25 cellular contexts compared by ENCODE assay signal in genomic region chr3:97835761-97836160, GRCh38. TPM values are rescaled to one million over a fixed set of nuclear protein-coding genes. Genes with fewer than 3 reads are reported as not detected.
A peak's percentile ranks its signal among the peaks of the same experiment; 100 is the strongest.
DNase-seq lines count a peak whose midpoint lies in the region; ATAC-seq and TF ChIP-seq lines count a peak whose summit lies in the region.
"Had no signal": no experiment of that assay in that cellular context is flagged by ENCODE, and none has a peak within 500 bp of the region (broad histone marks: within the 10 kb centered on the region; RNA-seq: fewer than 3 reads in every experiment).

No MANE protein-coding gene starts in this region.

- H3K4me3 ChIP-seq in choroid plexus epithelial cell (ENCODE audit: low read depth, low read length) (no peak overlapping the region), rectal smooth muscle tissue (ENCODE audit: low read length) (no peak overlapping the region), dorsolateral prefrontal cortex (no peak overlapping the region)
- H3K4me3 ChIP-seq: body of pancreas, esophagus muscularis mucosa, prostate gland, stomach, transverse colon had no signal

- H3K4me1 Mint-ChIP-seq in activated CD4-positive, alpha-beta memory T cell treated with anti-CD3 and anti-CD28 coated beads for 36 hours (ENCODE audit: low read depth) = peaks cover 3% of the 10 kb centered on the region

- H3K36me3 Mint-ChIP-seq in activated CD4-positive, alpha-beta memory T cell treated with anti-CD3 and anti-CD28 coated beads for 36 hours = peaks cover 4% of the 10 kb centered on the region
- H3K36me3 Mint-ChIP-seq: activated naive CD8-positive, alpha-beta T cell; CD8-positive, alpha-beta T cell had no signal

- POLR2A ChIA-PET in activated CD4-positive, alpha-beta memory T cell treated with anti-CD3 and anti-CD28 coated beads for 36 hours (lab: Charles Lee) = interaction anchor here (1.6 kb wide), 1 partner anchor 13 kb away, joined by 3 read pairs; the partner anchor contains the start of gene CRYBG3

- H3K9me3 Mint-ChIP-seq in activated CD4-positive, alpha-beta memory T cell treated with anti-CD3 and anti-CD28 coated beads for 36 hours = peaks cover 9% of the 10 kb centered on the region
- H3K9me3 Mint-ChIP-seq: effector memory CD8-positive, alpha-beta T cell; T-helper 2 cell treated with Interferon-gamma antibody and Interleukin-4, amounts not matched to agents 5 μg/mL and 100 μg/mL, for 36 hours had no signal

- no peak overlapping the region for H3K9ac ChIP-seq in rectal smooth muscle tissue (ENCODE audit: low read length)

- ATAC-seq in HG03469 (IDR thresholded peaks at IDR 0.05; ENCODE audit: unreplicated experiment) = no peak
- ATAC-seq: body of pancreas; CD8-positive, alpha-beta T cell; effector memory CD8-positive, alpha-beta T cell; Right ventricle myocardium inferior had no signal

- TF ChIP-seq CTCF in choroid plexus epithelial cell (conservative IDR thresholded peaks at IDR 0.05; ENCODE audit: low read depth, low read length) (no peak), dorsolateral prefrontal cortex (IDR thresholded peaks at IDR 0.05 in 54 of 56, conservative IDR thresholded peaks at IDR 0.05 in 2 of 56; ENCODE audit: low read depth in 1 of 56, partially characterized antibody in 56 of 56) (no peak)

- no peak overlapping the region for H3K27ac Mint-ChIP-seq in activated CD4-positive, alpha-beta memory T cell treated with anti-CD3 and anti-CD28 coated beads for 36 hours
- H3K27ac Mint-ChIP-seq: activated naive CD8-positive, alpha-beta T cell; CD8-positive, alpha-beta T cell; T-helper 2 cell treated with Interferon-gamma antibody and Interleukin-4, amounts not matched to agents 5 μg/mL and 100 μg/mL, for 36 hours had no signal

- DNase-seq in ELR (ENCODE audit: low read depth) = peak; percentile 89
- DNase-seq in NCI-H226 = peak; percentile 52
- peak; percentile 78 for DNase-seq in choroid plexus epithelial cell (ENCODE audit: low read depth)
- DNase-seq in dorsolateral prefrontal cortex = no peak
- no peak for DNase-seq in activated CD4-positive, alpha-beta memory T cell treated with anti-CD3 and anti-CD28 coated beads for 36 hours
- DNase-seq: activated CD4-positive, alpha-beta T cell treated with anti-CD3 and anti-CD28 coated beads, Interleukin-2, amount 50 U/mL, for 1 hour; AML-193; body of pancreas; CD8-positive, alpha-beta T cell; DMS 273 treated with DMSO at 0.1 percent for 48 hours; effector memory CD8-positive, alpha-beta T cell; Kasumi-1; kidney; NCI-H1048; NCI-H82; stomach; transverse colon; WERI-Rb-1 had no signal

- CTCF ChIA-PET in activated CD4-positive, alpha-beta memory T cell treated with anti-CD3 and anti-CD28 coated beads for 36 hours (lab: Charles Lee) = no interaction called here

- H3K27me3 Mint-ChIP-seq in activated CD4-positive, alpha-beta memory T cell treated with anti-CD3 and anti-CD28 coated beads for 36 hours = no peaks in the 10 kb centered on the region
- H3K27me3 Mint-ChIP-seq: activated naive CD8-positive, alpha-beta T cell had no signal

- H3K27me3 ChIP-seq in rectal smooth muscle tissue (ENCODE audit: control insufficient read depth, insufficient read depth, low read length) (no peaks in the 10 kb centered on the region), dorsolateral prefrontal cortex (no peaks in the 10 kb centered on the region)
- H3K27me3 ChIP-seq: body of pancreas, esophagus muscularis mucosa, stomach, transverse colon had no signal

- intact Hi-C loops in dorsolateral prefrontal cortex (cut with DNase I) = no loop called here
- intact Hi-C loops in activated CD4-positive, alpha-beta memory T cell treated with anti-CD3 and anti-CD28 coated beads for 36 hours (cut with micrococcal nuclease) = loop anchor here (5.0 kb wide), 1 partner anchor 107 kb away; no protein-coding TSS in a partner anchor

- H3K27ac ChIP-seq in rectal smooth muscle tissue (ENCODE audit: low read depth, low read length) = peak overlapping the region; percentile 12
- no peak overlapping the region for H3K27ac ChIP-seq in dorsolateral prefrontal cortex
- H3K27ac ChIP-seq: body of pancreas, esophagus muscularis mucosa, prostate gland, stomach, transverse colon, WERI-Rb-1 had no signal

- no peak overlapping the region for H3K4me3 Mint-ChIP-seq in activated CD4-positive, alpha-beta memory T cell treated with anti-CD3 and anti-CD28 coated beads for 36 hours
- H3K4me3 Mint-ChIP-seq: activated naive CD8-positive, alpha-beta T cell; CD8-positive, alpha-beta T cell; effector memory CD8-positive, alpha-beta T cell; T-helper 2 cell treated with Interferon-gamma antibody and Interleukin-4, amounts not matched to agents 5 μg/mL and 100 μg/mL, for 36 hours had no signal

- no peaks in the 10 kb centered on the region for H3K36me3 ChIP-seq in rectal smooth muscle tissue (ENCODE audit: control insufficient read depth, insufficient read depth, low read length)
- H3K36me3 ChIP-seq: esophagus muscularis mucosa, prostate gland, stomach, transverse colon, WERI-Rb-1 had no signal

- H3K4me1 ChIP-seq in rectal smooth muscle tissue (ENCODE audit: control insufficient read depth, insufficient read depth, low read length) = peaks cover 13% of the 10 kb centered on the region
- H3K4me1 ChIP-seq: prostate gland had no signal

RNA-seq across cellular contexts. Expression of gene CRYBG3, which starts 13.9 kb away (rescaled TPM):
- 10 to 100 TPM in 116 of 120 experiments, 1 to 10 TPM in 4; 9.4 to 40.2 (median 17.5) TPM for total RNA-seq in dorsolateral prefrontal cortex
- total RNA-seq in activated CD4-positive, alpha-beta memory T cell treated with anti-CD3 and anti-CD28 coated beads for 36 hours = 1 to 10 TPM; 6.4 to 6.9 TPM

Comparison
In these comparisons a context has a peak if more than half of its experiments do, and no peak if none do; other contexts are left out.
1. DNase-seq: peak in ELR (single experiment), NCI-H226 (single experiment) and choroid plexus epithelial cell (single experiment); none in dorsolateral prefrontal cortex (0 of 10) and activated CD4-positive, alpha-beta memory T cell treated with anti-CD3 and anti-CD28 coated beads for 36 hours (single experiment).